Comparison of ENCODE assay signal across 8 cellular contexts in genomic region chr2:127408807-127409099, GRCh38. TPM values are rescaled to one million over a fixed set of nuclear protein-coding genes. Genes with fewer than 3 reads are reported as not detected.
DNase-seq lines count a peak whose midpoint lies in the region; ATAC-seq and TF ChIP-seq lines count a peak whose summit lies in the region.
"Had no signal": no experiment of that assay in that cellular context is flagged by ENCODE, and none has a peak within 500 bp of the region (broad histone marks: within the 10 kb centered on the region; RNA-seq: fewer than 3 reads in every experiment).

No MANE protein-coding gene starts in this region.

- no peak overlapping the region for H3K9ac ChIP-seq in iPS-18a (ENCODE audit: low read length)

- H3K36me3 ChIP-seq in iPS-18a (ENCODE audit: control insufficient read depth, low read depth, low read length) = no peaks in the 10 kb centered on the region

- peaks cover 3% of the 10 kb centered on the region for H3K4me1 ChIP-seq in iPS-18a (ENCODE audit: control insufficient read depth, low read depth, low read length)

- peaks cover 63% of the 10 kb centered on the region for H3K4me1 Mint-ChIP-seq in HFFc6 (ENCODE audit: low read depth)
- peaks cover 31% of the 10 kb centered on the region for H3K4me1 Mint-ChIP-seq in activated CD4-positive, alpha-beta memory T cell treated with anti-CD3 and anti-CD28 coated beads, Interleukin-2, amount 10 ng/mL, durations not matched to agents 7 days and 5 days
- H3K4me1 Mint-ChIP-seq in stimulated activated naive CD8-positive, alpha-beta T cell treated with anti-CD3 and anti-CD28 coated beads, Interleukin-15, amount 100 ng/mL, for 72 hours = peaks cover 39% of the 10 kb centered on the region

- POLR2A ChIA-PET in activated CD4-positive, alpha-beta memory T cell treated with anti-CD3 and anti-CD28 coated beads, Interleukin-2, amount 10 ng/mL, durations not matched to agents 7 days and 5 days (lab: Charles Lee) = interaction anchor here (2.4 kb wide), 1 partner anchor 20 kb away, joined by 11 read pairs; no protein-coding TSS in a partner anchor

- no peak overlapping the region for H3K27ac ChIP-seq in iPS-18a (ENCODE audit: low read length)

- no peaks in the 10 kb centered on the region for H3K9me3 Mint-ChIP-seq in HFFc6
- no peaks in the 10 kb centered on the region for H3K9me3 Mint-ChIP-seq in activated CD4-positive, alpha-beta memory T cell treated with anti-CD3 and anti-CD28 coated beads, Interleukin-2, amount 10 ng/mL, durations not matched to agents 7 days and 5 days
- peaks cover 0 to 9% of the 10 kb centered on the region in 2 donors for H3K9me3 Mint-ChIP-seq in stimulated activated naive CD8-positive, alpha-beta T cell treated with anti-CD3 and anti-CD28 coated beads, Interleukin-15, amount 100 ng/mL, for 72 hours

- no peaks in the 10 kb centered on the region for H3K9me3 ChIP-seq in iPS-18a (ENCODE audit: control insufficient read depth, low read depth, low read length)

- H3K4me3 ChIP-seq in iPS-18a (ENCODE audit: low read length) = peak overlapping the region; percentile 47

- peaks cover 7% of the 10 kb centered on the region for H3K27me3 ChIP-seq in iPS-18a (ENCODE audit: control insufficient read depth, insufficient read depth, low read length)

- no peak for TF ChIP-seq CTCF in HFFc6 (IDR thresholded peaks at IDR 0.05)

- H3K27ac Mint-ChIP-seq in HFFc6 = peak overlapping the region; percentile 83
- peak overlapping the region; percentile 11 for H3K27ac Mint-ChIP-seq in activated CD4-positive, alpha-beta memory T cell treated with anti-CD3 and anti-CD28 coated beads, Interleukin-2, amount 10 ng/mL, durations not matched to agents 7 days and 5 days
- H3K27ac Mint-ChIP-seq in stimulated activated naive CD8-positive, alpha-beta T cell treated with anti-CD3 and anti-CD28 coated beads, Interleukin-15, amount 100 ng/mL, for 72 hours = no peak overlapping the region

- CTCF ChIA-PET in activated CD4-positive, alpha-beta memory T cell treated with anti-CD3 and anti-CD28 coated beads, Interleukin-2, amount 10 ng/mL, durations not matched to agents 7 days and 5 days (lab: Charles Lee) = no interaction called here

- H3K36me3 Mint-ChIP-seq in HFFc6 (ENCODE audit: low read depth) = no peaks in the 10 kb centered on the region
- H3K36me3 Mint-ChIP-seq in activated CD4-positive, alpha-beta memory T cell treated with anti-CD3 and anti-CD28 coated beads, Interleukin-2, amount 10 ng/mL, durations not matched to agents 7 days and 5 days (ENCODE audit: low read depth) = no peaks in the 10 kb centered on the region

- peak overlapping the region; percentile 52; the same call in 1 of the 2 replicates for H3K4me3 Mint-ChIP-seq in HFFc6
- peak overlapping the region; percentile 58 for H3K4me3 Mint-ChIP-seq in activated CD4-positive, alpha-beta memory T cell treated with anti-CD3 and anti-CD28 coated beads, Interleukin-2, amount 10 ng/mL, durations not matched to agents 7 days and 5 days
- peak overlapping the region; percentile 64 to 69 for H3K4me3 Mint-ChIP-seq in stimulated activated naive CD8-positive, alpha-beta T cell treated with anti-CD3 and anti-CD28 coated beads, Interleukin-15, amount 100 ng/mL, for 72 hours

- ATAC-seq in stimulated activated naive CD8-positive, alpha-beta T cell treated with anti-CD3 and anti-CD28 coated beads, Interleukin-15, amount 100 ng/mL, for 72 hours = no peak
- no peak for ATAC-seq in HG03097 (IDR thresholded peaks at IDR 0.05; ENCODE audit: low FRiP score, unreplicated experiment)

- no peak for DNase-seq in HFFc6
- no peak for DNase-seq in activated CD4-positive, alpha-beta memory T cell treated with anti-CD3 and anti-CD28 coated beads, Interleukin-2, amount 10 ng/mL, durations not matched to agents 7 days and 5 days
- DNase-seq in stimulated activated naive CD8-positive, alpha-beta T cell treated with anti-CD3 and anti-CD28 coated beads, Interleukin-15, amount 100 ng/mL, for 72 hours = no peak
- no peak for DNase-seq in NCI-H69 (lab: John Stamatoyannopoulos, UW)
- DNase-seq in stimulated activated naive CD4-positive, alpha-beta T cell treated with Interleukin-2 at 50 U/mL for 16 hours (lab: John Stamatoyannopoulos, UW) = no peak

- no peaks in the 10 kb centered on the region for H3K27me3 Mint-ChIP-seq in HFFc6 (ENCODE audit: insufficient read depth)
- peaks cover 11% of the 10 kb centered on the region for H3K27me3 Mint-ChIP-seq in activated CD4-positive, alpha-beta memory T cell treated with anti-CD3 and anti-CD28 coated beads, Interleukin-2, amount 10 ng/mL, durations not matched to agents 7 days and 5 days
- H3K27me3 Mint-ChIP-seq in stimulated activated naive CD8-positive, alpha-beta T cell treated with anti-CD3 and anti-CD28 coated beads, Interleukin-15, amount 100 ng/mL, for 72 hours = peaks cover 33% of the 10 kb centered on the region

RNA-seq across cellular contexts. Expression of gene PROC, which starts 9.5 kb away (rescaled TPM):
- not detected for total RNA-seq in HFFc6 (2021; fragmentation: NEBNext Ultra II Directional; extraction: Animal tissue kit (Norgen Biotek cat#: 25700))
- not detected for total RNA-seq in activated CD4-positive, alpha-beta memory T cell treated with anti-CD3 and anti-CD28 coated beads, Interleukin-2, amount 10 ng/mL, durations not matched to agents 7 days and 5 days
- total RNA-seq: subcutaneous adipose tissue had no signal

RNA-seq across cellular contexts. Expression of gene MAP3K2, which starts 21.0 kb away (rescaled TPM):
- total RNA-seq in HFFc6 (2021; fragmentation: NEBNext Ultra II Directional; extraction: Animal tissue kit (Norgen Biotek cat#: 25700)) = 10 to 100 TPM; 38.5 to 44.2 (median 40.1) TPM
- 10 to 100 TPM; 56.2 to 59.6 TPM for total RNA-seq in activated CD4-positive, alpha-beta memory T cell treated with anti-CD3 and anti-CD28 coated beads, Interleukin-2, amount 10 ng/mL, durations not matched to agents 7 days and 5 days

Comparison
In these comparisons a context has a peak if more than half of its experiments do, and no peak if none do; other contexts are left out.
1. H3K27ac Mint-ChIP-seq: peak in HFFc6 (single experiment) and activated CD4-positive, alpha-beta memory T cell treated with anti-CD3 and anti-CD28 coated beads, Interleukin-2, amount 10 ng/mL, durations not matched to agents 7 days and 5 days (single experiment); none in stimulated activated naive CD8-positive, alpha-beta T cell treated with anti-CD3 and anti-CD28 coated beads, Interleukin-15, amount 100 ng/mL, for 72 hours (0 of 2).
2. Peak in every context shown above with its lines, with median percentiles within 50 percentile points of each other: H3K4me3 Mint-ChIP-seq.